Comparison of ENCODE assay signal across 13 cellular contexts in the genomic region with DNA sequence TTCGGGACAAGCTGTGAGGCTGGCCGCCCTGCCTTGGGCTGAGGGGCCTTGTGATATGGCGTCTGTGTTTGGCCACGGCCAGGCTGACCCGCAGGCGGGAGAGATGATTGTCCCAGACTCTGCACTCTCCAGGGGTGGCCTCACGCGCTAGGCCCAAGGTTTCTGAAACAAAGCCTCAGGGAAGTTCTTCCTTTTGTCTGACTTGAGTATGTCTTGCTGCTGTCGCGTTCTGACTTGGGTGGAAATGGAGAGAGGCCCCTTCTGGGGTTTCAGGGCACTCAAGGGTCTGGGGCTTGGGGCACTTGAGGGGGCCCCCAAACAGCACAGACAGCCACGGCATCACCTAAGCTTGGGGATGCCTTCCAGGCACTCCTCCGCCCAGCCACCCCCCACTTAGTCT. TPM values are rescaled to one million over a fixed set of nuclear protein-coding genes. Genes with fewer than 3 reads are reported as not detected.
DNase-seq lines count a peak whose midpoint lies in the region; ATAC-seq, FAIRE-seq and TF ChIP-seq lines count a peak whose summit lies in the region.
"Had no signal": no experiment of that assay in that cellular context is flagged by ENCODE, and none has a peak within 500 bp of the region (broad histone marks: within the 10 kb centered on the region; RNA-seq: fewer than 3 reads in every experiment).

No MANE protein-coding gene starts in this region.

- ATAC-seq in SK-N-SH treated with all-trans-retinoic acid at 6 μM for 48 hours: no peak
- no peak for ATAC-seq in GM18517 (IDR thresholded peaks at IDR 0.05; ENCODE audit: unreplicated experiment)

- no peaks in the 10 kb centered on the region for H3K9me2 ChIP-seq in SK-N-SH

- H2AFZ ChIP-seq in SK-N-SH (ENCODE audit: low read depth) (no peak overlapping the region), H1 (ENCODE audit: low read length) (no peak overlapping the region)

- H4K20me1 ChIP-seq in SK-N-SH (ENCODE audit: insufficient read depth): no peaks in the 10 kb centered on the region
- H4K20me1 ChIP-seq in H1 (replicated peaks in 1 of 2; ENCODE audit: control insufficient read depth in 1 of 2, insufficient read depth in 2 of 2, low read length in 2 of 2): peaks cover 5 to 8% of the 10 kb centered on the region in 2 experiments

- DNase-seq in SK-N-SH: no peak
- DNase-seq in H1 (ENCODE audit: low read depth in 1 of 2, low spot score in 2 of 2): no peak
- no peak for DNase-seq in substantia nigra (lab: John Stamatoyannopoulos, UW)
- no peak for DNase-seq in COLO668 (lab: John Stamatoyannopoulos, UW; ENCODE audit: unreplicated experiment)

- H3K36me3 ChIP-seq in SK-N-SH (replicated peaks in 1 of 2; ENCODE audit: control insufficient read depth in 1 of 2, insufficient read depth in 2 of 2, low read length in 1 of 2) (no peaks in the 10 kb centered on the region), H1 (ENCODE audit: control insufficient read depth in 2 of 4, insufficient read depth in 4 of 4, low read length in 3 of 4) (no peaks in the 10 kb centered on the region)
- H3K36me3 ChIP-seq: breast epithelium, colonic mucosa, right atrium auricular region had no signal

- H3K4ac ChIP-seq in H1 (replicated peaks; ENCODE audit: insufficient read length, low read depth, low read length): no peak overlapping the region

- H3K27ac ChIP-seq in SK-N-SH (ENCODE audit: low read depth in 2 of 2, low read length in 1 of 2) (no peak overlapping the region), H1 (ENCODE audit: low read depth, low read length) (no peak overlapping the region), substantia nigra (ENCODE audit: low read depth, low read length, poor library complexity, severe bottlenecking) (peak overlapping the region; percentile 21)
- H3K27ac ChIP-seq: breast epithelium, colonic mucosa, right atrium auricular region, SJSA1, testis had no signal

- H2AK5ac ChIP-seq in H1 (ENCODE audit: low read depth, low read length): no peak overlapping the region

- CTCF ChIA-PET in SK-N-SH (lab: Yijun Ruan, JAX): interaction anchor here (0.9 to 22.4 kb wide), 9 partner anchors 9 to 392 kb away, joined by 4 to 358 read pairs (median 6); a partner anchor contains a TSS
- CTCF ChIA-PET in H1 (lab: Charles Lee; ENCODE audit: partially characterized antibody): interaction anchor here (0.9 to 33.4 kb wide), 10 partner anchors 8 to 347 kb away, joined by 3 to 977 read pairs (median 5); a partner anchor contains a TSS

- 0 out of 2 replicates have a peak overlapping the region, but pooled peaks have one; percentile 51 for H4K8ac ChIP-seq in H1 (ENCODE audit: extremely low read depth, insufficient read depth, low read length)

- 80% methylated on average over 5 of the region's 12 CpGs for WGBS in SK-N-SH (ENCODE audit: low lambda C conversion rate)
- 86% methylated on average over 12 of the region's 12 CpGs; no CpG with 5 or more reads in 1 of the 2 experiments for WGBS in H1 (ENCODE audit: extremely low coverage in 1 of 2, insufficient coverage in 1 of 2, insufficient read length in 1 of 2, insufficient replicate concordance in 2 of 2, low coverage in 1 of 2, low lambda C conversion rate in 2 of 2, missing lambda C conversion rate in 1 of 2), 2 experiments

- H3K4me1 ChIP-seq in SK-N-SH (ENCODE audit: control insufficient read depth in 1 of 2, insufficient read depth in 2 of 2, low read depth in 1 of 2, low read length in 1 of 2) (peaks cover 23 to 42% of the 10 kb centered on the region in 2 experiments; a peak in 2 of 4 replicates), H1 (replicated peaks in 1 of 4; ENCODE audit: control insufficient read depth in 3 of 4, insufficient read depth in 4 of 4, low read length in 3 of 4) (peaks cover 0 to 13% (median 9%) of the 10 kb centered on the region in 4 experiments; a peak in 5 of 7 replicates)

- no peak overlapping the region for H2BK20ac ChIP-seq in H1 (ENCODE audit: low read length)

- no peak for FAIRE-seq in H1 (lab: Jason Lieb, UNC)
- FAIRE-seq: GM19239 had no signal

- no peak for TF ChIP-seq EP300 in SK-N-SH (IDR thresholded peaks at IDR 0.05; ENCODE audit: borderline replicate concordance in 1 of 2, low read depth in 1 of 2, low read length in 1 of 2)
- TF ChIP-seq EP300 in H1 (IDR thresholded peaks at IDR 0.05; ENCODE audit: borderline replicate concordance in 1 of 2, low read depth in 2 of 2, low read length in 2 of 2): no peak

- no peak overlapping the region for H4K91ac ChIP-seq in H1 (replicated peaks; ENCODE audit: insufficient read length, low read length)

- H3K23ac ChIP-seq in H1 (ENCODE audit: insufficient read length): no peak overlapping the region

- H3K9ac ChIP-seq in SK-N-SH (no peak overlapping the region), H1 (replicated peaks in 1 of 4; ENCODE audit: extremely low read depth in 1 of 4, low read depth in 3 of 4, low read length in 3 of 4) (no peak overlapping the region)

- H3K79me2 ChIP-seq in SK-N-SH (ENCODE audit: insufficient read depth) (0 out of 2 replicates have a peak, but pooled peaks cover 2% of the 10 kb centered on the region), H1 (ENCODE audit: control insufficient read depth in 1 of 2, insufficient read depth in 2 of 2, low read length in 2 of 2) (no peaks in the 10 kb centered on the region)

- no peaks in the 10 kb centered on the region for H3K9me3 ChIP-seq in SK-N-SH
- no peaks in the 10 kb centered on the region for H3K9me3 ChIP-seq in H1 (ENCODE audit: insufficient read depth in 2 of 2, low read depth in 1 of 2, low read length in 1 of 2)
- H3K9me3 ChIP-seq: breast epithelium, colonic mucosa, right atrium auricular region, testis had no signal

- peaks cover 30% of the 10 kb centered on the region for H3F3A ChIP-seq in SK-N-SH (replicated peaks; ENCODE audit: insufficient read depth)

- no peak for TF ChIP-seq RAD21 in SK-N-SH (IDR thresholded peaks at IDR 0.05; ENCODE audit: low read length)
- no peak for TF ChIP-seq RAD21 in H1 (IDR thresholded peaks at IDR 0.05 in 1 of 2, conservative IDR thresholded peaks at IDR 0.05 in 1 of 2; ENCODE audit: low read depth in 2 of 2, low read length in 2 of 2)

- H3K4me3 ChIP-seq in SK-N-SH (ENCODE audit: low read depth in 2 of 2, low read length in 1 of 2) (no peak overlapping the region), H1 (ENCODE audit: extremely low read depth in 1 of 4, insufficient read depth in 2 of 4, low read depth in 3 of 4, low read length in 4 of 4) (no peak overlapping the region)
- H3K4me3 ChIP-seq: breast epithelium, colonic mucosa, right atrium auricular region, SJSA1, smooth muscle cell, testis had no signal

- TF ChIP-seq CTCF in SK-N-SH (IDR thresholded peaks at IDR 0.05) (no peak), H1 (IDR thresholded peaks at IDR 0.05; ENCODE audit: control extremely low read depth in 1 of 3, insufficient read depth in 1 of 3, low read depth in 1 of 3, low read length in 3 of 3) (no peak)

- H3K4me2 ChIP-seq in SK-N-SH (peak overlapping the region; percentile 47; the same call in 1 of the 2 replicates), H1 (ENCODE audit: insufficient read depth in 1 of 2, low read depth in 2 of 2, low read length in 2 of 2) (no peak overlapping the region)
- H3K4me2 ChIP-seq: smooth muscle cell had no signal

- H3K23me2 ChIP-seq in H1 (ENCODE audit: low read depth, low read length): peaks cover 17% of the 10 kb centered on the region; the same call in 1 of the 2 replicates

- H3K79me1 ChIP-seq in H1 (ENCODE audit: low read depth, low read length): no peaks in the 10 kb centered on the region

- H3K56ac ChIP-seq in H1 (replicated peaks; ENCODE audit: insufficient read length, low read depth, low read length): no peak overlapping the region

- no peak overlapping the region for H2BK5ac ChIP-seq in H1 (ENCODE audit: low read depth, low read length)

- TF ChIP-seq POLR2A in H1 (IDR thresholded peaks at IDR 0.05; ENCODE audit: control extremely low read depth in 1 of 2, low read depth in 2 of 2, low read length in 2 of 2): no peak

- no peak overlapping the region for H3K18ac ChIP-seq in H1 (ENCODE audit: extremely low read depth, low read length)

- no peak overlapping the region for H2BK120ac ChIP-seq in H1 (replicated peaks; ENCODE audit: low read depth, low read length)

- no peak overlapping the region for H4K5ac ChIP-seq in H1 (ENCODE audit: insufficient read length, low read depth, low read length)

- POLR2A ChIA-PET in SK-N-SH (lab: Yijun Ruan, JAX) (no interaction called here), H1 (lab: Charles Lee; ENCODE audit: partially characterized antibody) (interaction anchor here (1.5 to 20.9 kb wide), 3 partner anchors 9 to 16 kb away, joined by 5 to 353 read pairs (median 5); a partner anchor contains a TSS)

- H2BK15ac ChIP-seq in H1 (ENCODE audit: low read length): no peak overlapping the region

- H2BK12ac ChIP-seq in H1 (ENCODE audit: low read depth, low read length): no peak overlapping the region

- no peaks in the 10 kb centered on the region for H3K27me3 ChIP-seq in SK-N-SH (ENCODE audit: insufficient read depth)
- H3K27me3 ChIP-seq in H1 (replicated peaks in 1 of 4; ENCODE audit: control insufficient read depth in 3 of 4, extremely low read depth in 1 of 4, insufficient read depth in 3 of 4, low read length in 3 of 4): peaks cover 18 to 70% (median 51%) of the 10 kb centered on the region in 4 experiments
- H3K27me3 ChIP-seq: testis had no signal

- H3K14ac ChIP-seq in H1 (ENCODE audit: insufficient read length): no peak overlapping the region

RNA-seq across cellular contexts. Expression of a gene that starts 3.8 kb away (rescaled TPM):
- polyA plus RNA-seq in SK-N-SH (2012; rRNA removed) (52.4 and 59.7 TPM in 2 replicates), H1 (2011; rRNA removed) (25.8 and 43.4 TPM in 2 replicates)
- polyA plus RNA-seq in SK-N-SH (2012; cell fraction: cytosol; rRNA removed): 25.1 and 56.0 TPM in 2 replicates
- 47.0 and 55.6 TPM in 2 replicates for polyA plus RNA-seq in SK-N-SH (2012; cell fraction: nucleus; rRNA removed)
- 18.7 and 19.1 TPM in 2 replicates for total RNA-seq in H1 (2021; fragmentation: NEBNext Ultra II Directional; extraction: Animal tissue kit (Norgen Biotek cat#: 25700))
- 39.6 TPM for polyA plus RNA-seq in H1 (2011; cell fraction: cytosol; rRNA removed)
- polyA plus RNA-seq in H1 (2011; cell fraction: nucleus; rRNA removed): 64.1 TPM
- polyA plus RNA-seq in H1 (2012, experiment 1 of 2): 7.7 to 23.1 TPM (median 19.6 TPM) in 4 replicates
- 13.6 TPM for polyA plus RNA-seq in H1 (2012, experiment 2 of 2)
- 11.6 TPM for polyA plus RNA-seq in H1 (2013, experiment 1 of 2)
- 12.0 TPM for polyA plus RNA-seq in H1 (2013, experiment 2 of 2)
- 2.6 and 3.7 TPM in 2 replicates for polyA minus RNA-seq in H1 (2011; rRNA and poly(A)+ RNA removed)
- polyA minus RNA-seq in H1 (2011; cell fraction: cytosol; rRNA and poly(A)+ RNA removed): 10.6 TPM
- polyA minus RNA-seq in H1 (2011; cell fraction: nucleus; rRNA and poly(A)+ RNA removed): 13.7 TPM

RNA-seq across cellular contexts. Expression of a gene that starts 5.5 kb away (rescaled TPM):
- 17.7 and 19.8 TPM in 2 replicates for polyA plus RNA-seq in SK-N-SH (2012; rRNA removed)
- 11.3 and 18.3 TPM in 2 replicates for polyA plus RNA-seq in SK-N-SH (2012; cell fraction: cytosol; rRNA removed)
- polyA plus RNA-seq in SK-N-SH (2012; cell fraction: nucleus; rRNA removed): 19.3 and 27.4 TPM in 2 replicates
- total RNA-seq in H1 (2021; fragmentation: NEBNext Ultra II Directional; extraction: Animal tissue kit (Norgen Biotek cat#: 25700)): 10.3 and 12.5 TPM in 2 replicates
- polyA plus RNA-seq in H1 (2011; rRNA removed): 12.8 and 21.9 TPM in 2 replicates
- 10.8 TPM for polyA plus RNA-seq in H1 (2011; cell fraction: cytosol; rRNA removed)
- 15.2 TPM for polyA plus RNA-seq in H1 (2011; cell fraction: nucleus; rRNA removed)
- polyA plus RNA-seq in H1 (2012, experiment 1 of 2): 6.9 to 31.1 TPM (median 29.9 TPM) in 4 replicates
- 7.1 TPM for polyA plus RNA-seq in H1 (2012, experiment 2 of 2)
- 15.8 TPM for polyA plus RNA-seq in H1 (2013, experiment 1 of 2)
- 14.3 TPM for polyA plus RNA-seq in H1 (2013, experiment 2 of 2)
- polyA minus RNA-seq in H1 (2011; rRNA and poly(A)+ RNA removed): 3.3 and 3.8 TPM in 2 replicates
- polyA minus RNA-seq in H1 (2011; cell fraction: cytosol; rRNA and poly(A)+ RNA removed): 10.3 TPM
- polyA minus RNA-seq in H1 (2011; cell fraction: nucleus; rRNA and poly(A)+ RNA removed): 7.1 TPM
- total RNA-seq: SJSA1 had no signal

RNA-seq across cellular contexts. Expression of a gene that starts 9.9 kb away (rescaled TPM):
- polyA plus RNA-seq in SK-N-SH (2012; rRNA removed) (49.5 and 57.4 TPM in 2 replicates), H1 (2011; rRNA removed) (26.6 and 50.3 TPM in 2 replicates)
- polyA plus RNA-seq in SK-N-SH (2012; cell fraction: cytosol; rRNA removed): 22.6 and 32.2 TPM in 2 replicates
- 144 and 312 TPM in 2 replicates for polyA plus RNA-seq in SK-N-SH (2012; cell fraction: nucleus; rRNA removed)
- 26.5 and 31.8 TPM in 2 replicates for total RNA-seq in H1 (2021; fragmentation: NEBNext Ultra II Directional; extraction: Animal tissue kit (Norgen Biotek cat#: 25700))
- 26.8 TPM for polyA plus RNA-seq in H1 (2011; cell fraction: cytosol; rRNA removed)
- 47.4 TPM for polyA plus RNA-seq in H1 (2011; cell fraction: nucleus; rRNA removed)
- polyA plus RNA-seq in H1 (2012, experiment 1 of 2): 5.3 to 19.7 TPM (median 15.5 TPM) in 4 replicates
- polyA plus RNA-seq in H1 (2012, experiment 2 of 2): 9.2 TPM
- 26.3 TPM for polyA plus RNA-seq in H1 (2013, experiment 1 of 2)
- polyA plus RNA-seq in H1 (2013, experiment 2 of 2): 25.7 TPM
- polyA minus RNA-seq in H1 (2011; rRNA and poly(A)+ RNA removed): 0.66 and 1.2 TPM in 2 replicates
- 13.1 TPM for polyA minus RNA-seq in H1 (2011; cell fraction: cytosol; rRNA and poly(A)+ RNA removed)
- 15.1 TPM for polyA minus RNA-seq in H1 (2011; cell fraction: nucleus; rRNA and poly(A)+ RNA removed)

RNA-seq across cellular contexts. Expression of a gene that starts 15.2 kb away (rescaled TPM):
- polyA plus RNA-seq in SK-N-SH (2012; rRNA removed) (15.4 and 18.8 TPM in 2 replicates), H1 (2011; rRNA removed) (7.1 and 10.9 TPM in 2 replicates)
- polyA plus RNA-seq in SK-N-SH (2012; cell fraction: cytosol; rRNA removed): 1.4 and 2.8 TPM in 2 replicates
- 160 and 164 TPM in 2 replicates for polyA plus RNA-seq in SK-N-SH (2012; cell fraction: nucleus; rRNA removed)
- 8.2 and 8.5 TPM in 2 replicates for total RNA-seq in H1 (2021; fragmentation: NEBNext Ultra II Directional; extraction: Animal tissue kit (Norgen Biotek cat#: 25700))
- 9.8 TPM for polyA plus RNA-seq in H1 (2011; cell fraction: cytosol; rRNA removed)
- 90.1 TPM for polyA plus RNA-seq in H1 (2011; cell fraction: nucleus; rRNA removed)
- polyA plus RNA-seq in H1 (2012, experiment 1 of 2): 7.2 to 12.1 TPM (median 10.1 TPM) in 4 replicates
- polyA plus RNA-seq in H1 (2012, experiment 2 of 2): 4.7 TPM
- 6.5 TPM for polyA plus RNA-seq in H1 (2013, experiment 1 of 2)
- polyA plus RNA-seq in H1 (2013, experiment 2 of 2): 6.2 TPM
- 1.3 and 1.4 TPM in 2 replicates for polyA minus RNA-seq in H1 (2011; rRNA and poly(A)+ RNA removed)
- 2.9 TPM for polyA minus RNA-seq in H1 (2011; cell fraction: cytosol; rRNA and poly(A)+ RNA removed)
- polyA minus RNA-seq in H1 (2011; cell fraction: nucleus; rRNA and poly(A)+ RNA removed): 14.3 TPM

RNA-seq across cellular contexts. Expression of a gene that starts 15.8 kb away (rescaled TPM):
- 60.6 and 65.5 TPM in 2 replicates for polyA plus RNA-seq in SK-N-SH (2012; rRNA removed)
- 15.2 and 18.9 TPM in 2 replicates for polyA plus RNA-seq in SK-N-SH (2012; cell fraction: cytosol; rRNA removed)
- polyA plus RNA-seq in SK-N-SH (2012; cell fraction: nucleus; rRNA removed): 374 and 593 TPM in 2 replicates
- total RNA-seq in H1 (2021; fragmentation: NEBNext Ultra II Directional; extraction: Animal tissue kit (Norgen Biotek cat#: 25700)): 23.1 and 26.6 TPM in 2 replicates
- 26.9 and 41.5 TPM in 2 replicates for polyA plus RNA-seq in H1 (2011; rRNA removed)
- 40.3 TPM for polyA plus RNA-seq in H1 (2011; cell fraction: cytosol; rRNA removed)
- polyA plus RNA-seq in H1 (2011; cell fraction: nucleus; rRNA removed): 107 TPM
- polyA plus RNA-seq in H1 (2012, experiment 1 of 2): 12.3 to 24.7 TPM (median 23.4 TPM) in 4 replicates
- 11.8 TPM for polyA plus RNA-seq in H1 (2012, experiment 2 of 2)
- polyA plus RNA-seq in H1 (2013, experiment 1 of 2): 12.5 TPM
- 14.3 TPM for polyA plus RNA-seq in H1 (2013, experiment 2 of 2)
- 2.0 and 3.2 TPM in 2 replicates for polyA minus RNA-seq in H1 (2011; rRNA and poly(A)+ RNA removed)
- polyA minus RNA-seq in H1 (2011; cell fraction: cytosol; rRNA and poly(A)+ RNA removed): 12.3 TPM
- polyA minus RNA-seq in H1 (2011; cell fraction: nucleus; rRNA and poly(A)+ RNA removed): 15.1 TPM
